1 cellular context compared by ENCODE assay signal in genomic region chr9:129637102-129637501, GRCh38.
TF ChIP-seq lines count a peak whose summit lies in the region.

No MANE protein-coding gene starts in this region.

TF ChIP-seq in HepG2, 621 proteins besides CTCF, POLR2A, EP300 and RAD21:
- TF ChIP-seq ZNF678 (CRISPR knock-in tag; IDR thresholded peaks at IDR 0.05), result no peak
- no peak for TF ChIP-seq IKZF4 (CRISPR knock-in tag; IDR thresholded peaks at IDR 0.05; ENCODE audit: borderline replicate concordance, low read depth, not compliant biosample characterization)
- no peak for TF ChIP-seq ZSCAN5A (CRISPR knock-in tag; IDR thresholded peaks at IDR 0.05; ENCODE audit: borderline replicate concordance)
- peak; percentile 91 for TF ChIP-seq AGO2 (optimal IDR thresholded peaks at IDR 0.05; ENCODE audit: low read depth, low read length)
- no peak for TF ChIP-seq HMG20B (CRISPR knock-in tag; conservative IDR thresholded peaks at IDR 0.05)
- TF ChIP-seq ATF2 (CRISPR knock-in tag; IDR thresholded peaks at IDR 0.05), result no peak
- no peak for TF ChIP-seq NR2F2 (IDR thresholded peaks at IDR 0.05; ENCODE audit: borderline replicate concordance, low read depth)
